Comparison of ENCODE assay signal across 16 cellular contexts in the genomic region with DNA sequence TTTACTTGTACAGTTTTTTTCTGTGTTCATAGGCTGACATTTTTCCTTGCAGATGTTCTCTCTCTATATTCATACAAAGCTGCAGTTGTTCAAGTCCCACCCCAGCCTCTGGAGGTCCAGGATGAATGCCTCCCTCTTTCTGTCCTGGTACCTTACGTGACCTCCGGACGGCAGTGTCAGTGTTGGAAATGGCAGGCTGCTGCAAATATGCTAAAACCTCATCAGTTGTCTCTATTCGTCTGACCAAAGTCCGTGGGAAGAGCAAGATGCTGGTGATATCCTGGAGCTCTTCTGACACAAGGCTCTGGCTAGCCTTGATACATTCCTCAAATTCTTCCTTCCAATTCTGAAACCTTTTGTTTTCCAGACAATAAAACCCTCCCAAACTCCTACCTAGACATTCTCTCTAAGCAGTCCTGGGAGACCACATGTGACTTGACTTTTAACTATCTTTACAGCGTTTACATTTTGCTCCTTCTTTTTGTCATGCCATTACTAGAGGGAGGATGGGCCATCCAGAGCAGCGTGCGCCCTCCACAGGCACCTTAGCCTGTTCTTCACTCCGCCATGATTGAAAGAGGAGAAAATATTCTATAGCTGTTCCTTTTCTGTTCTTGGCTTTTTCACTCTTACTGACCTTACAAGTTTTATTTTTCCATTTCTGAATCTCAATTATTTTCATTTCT.
DNase-seq lines count a peak whose midpoint lies in the region; ATAC-seq and FAIRE-seq lines count a peak whose summit lies in the region.
"Had no signal": no experiment of that assay in that cellular context is flagged by ENCODE, and none has a peak within 500 bp of the region (broad histone marks: within the 10 kb centered on the region; RNA-seq: fewer than 3 reads in every experiment).

No MANE protein-coding gene starts in this region.

- H3K36me3 ChIP-seq in HAP-1 (replicated peaks): no peaks in the 10 kb centered on the region
- H3K36me3 ChIP-seq: SJSA1 had no signal

- H3K27me3 ChIP-seq in HAP-1 (ENCODE audit: low read depth): no peaks in the 10 kb centered on the region
- H3K27me3 ChIP-seq: SJSA1 had no signal

- in situ Hi-C loops in HAP-1 (cut with MboI; ENCODE audit: low sequenced_read_pairs): no loop called here

- CTCF ChIA-PET in activated CD4-positive, alpha-beta T cell treated with anti-CD3 and anti-CD28 coated beads for 36 hours (lab: Charles Lee): interaction anchor here (1.2 kb wide), 1 partner anchor 51 kb away, joined by 4 read pairs; no protein-coding TSS in a partner anchor

- no peak for FAIRE-seq in urothelium cell line (lab: Jason Lieb, UNC)
- FAIRE-seq: D721Med had no signal

- DNase-seq in HAP-1 (ENCODE audit: low spot score in 2 of 2) (peak; percentile 8 to 27), ecto neural progenitor cell (ENCODE audit: low spot score) (peak; percentile 50), iPS-NIHi7 (ENCODE audit: extremely low spot score) (peak; percentile 20), urothelium cell line (ENCODE audit: low spot score) (peak; percentile 42), epidermal melanocyte (ENCODE audit: insufficient read length, low spot score) (no peak)
- DNase-seq in activated T-helper 2 cell treated with anti-CD3 and anti-CD28 coated beads, Interferon-gamma antibody, Interleukin-2, Interleukin-4, amounts not matched to agents 10 μg/mL and 5 μg/mL and 100 μg/mL, durations not matched to agents 14 hours and 24 hours and 36 hours (ENCODE audit: low spot score): no peak
- DNase-seq in activated CD4-positive, alpha-beta T cell treated with anti-CD3 and anti-CD28 coated beads for 36 hours: no peak
- DNase-seq: CD4-positive, alpha-beta memory T cell; DMS79; KG1; NCI-H146; NCI-H2081; NCI-H510A treated with DMSO at 0.1 percent for 48 hours had no signal

- peaks cover 17% of the 10 kb centered on the region for H3K27me3 Mint-ChIP-seq in activated T-helper 2 cell treated with anti-CD3 and anti-CD28 coated beads, Interferon-gamma antibody, Interleukin-2, Interleukin-4, amounts not matched to agents 10 μg/mL and 5 μg/mL and 100 μg/mL, durations not matched to agents 14 hours and 24 hours and 36 hours (ENCODE audit: low read depth)
- H3K27me3 Mint-ChIP-seq in activated CD4-positive, alpha-beta T cell treated with anti-CD3 and anti-CD28 coated beads for 36 hours: peaks cover 5% of the 10 kb centered on the region

- POLR2A ChIA-PET in activated CD4-positive, alpha-beta T cell treated with anti-CD3 and anti-CD28 coated beads for 36 hours (lab: Charles Lee): no interaction called here

- no peaks in the 10 kb centered on the region for H3K9me3 Mint-ChIP-seq in activated T-helper 2 cell treated with anti-CD3 and anti-CD28 coated beads, Interferon-gamma antibody, Interleukin-2, Interleukin-4, amounts not matched to agents 10 μg/mL and 5 μg/mL and 100 μg/mL, durations not matched to agents 14 hours and 24 hours and 36 hours
- H3K9me3 Mint-ChIP-seq in activated CD4-positive, alpha-beta T cell treated with anti-CD3 and anti-CD28 coated beads for 36 hours (ENCODE audit: low read depth): no peaks in the 10 kb centered on the region
- H3K9me3 Mint-ChIP-seq: CD4-positive, alpha-beta memory T cell had no signal

- no peak overlapping the region for H3K27ac Mint-ChIP-seq in activated T-helper 2 cell treated with anti-CD3 and anti-CD28 coated beads, Interferon-gamma antibody, Interleukin-2, Interleukin-4, amounts not matched to agents 10 μg/mL and 5 μg/mL and 100 μg/mL, durations not matched to agents 14 hours and 24 hours and 36 hours
- no peak overlapping the region for H3K27ac Mint-ChIP-seq in activated CD4-positive, alpha-beta T cell treated with anti-CD3 and anti-CD28 coated beads for 36 hours
- H3K27ac Mint-ChIP-seq: B cell; CD4-positive, alpha-beta memory T cell had no signal

- no peak for ATAC-seq in activated CD4-positive, alpha-beta T cell treated with anti-CD3 and anti-CD28 coated beads for 36 hours

- no peaks in the 10 kb centered on the region for H3K36me3 Mint-ChIP-seq in activated T-helper 2 cell treated with anti-CD3 and anti-CD28 coated beads, Interferon-gamma antibody, Interleukin-2, Interleukin-4, amounts not matched to agents 10 μg/mL and 5 μg/mL and 100 μg/mL, durations not matched to agents 14 hours and 24 hours and 36 hours (ENCODE audit: low read depth)
- no peaks in the 10 kb centered on the region for H3K36me3 Mint-ChIP-seq in activated CD4-positive, alpha-beta T cell treated with anti-CD3 and anti-CD28 coated beads for 36 hours (ENCODE audit: low read depth)
- H3K36me3 Mint-ChIP-seq: CD4-positive, alpha-beta memory T cell had no signal

- intact Hi-C loops in activated T-helper 2 cell treated with anti-CD3 and anti-CD28 coated beads, Interferon-gamma antibody, Interleukin-2, Interleukin-4, amounts not matched to agents 10 μg/mL and 5 μg/mL and 100 μg/mL, durations not matched to agents 14 hours and 24 hours and 36 hours (cut with micrococcal nuclease): no loop called here
- intact Hi-C loops in activated CD4-positive, alpha-beta T cell treated with anti-CD3 and anti-CD28 coated beads for 36 hours (cut with DNase I, micrococcal nuclease): no loop called here

- no peak overlapping the region for H3K4me3 ChIP-seq in HAP-1
- H3K4me3 ChIP-seq: SJSA1 had no signal

- no peaks in the 10 kb centered on the region for H3K4me1 Mint-ChIP-seq in activated T-helper 2 cell treated with anti-CD3 and anti-CD28 coated beads, Interferon-gamma antibody, Interleukin-2, Interleukin-4, amounts not matched to agents 10 μg/mL and 5 μg/mL and 100 μg/mL, durations not matched to agents 14 hours and 24 hours and 36 hours (ENCODE audit: low read depth)
- no peaks in the 10 kb centered on the region for H3K4me1 Mint-ChIP-seq in activated CD4-positive, alpha-beta T cell treated with anti-CD3 and anti-CD28 coated beads for 36 hours
- H3K4me1 Mint-ChIP-seq: B cell; CD4-positive, alpha-beta memory T cell had no signal

- no peaks in the 10 kb centered on the region for H3K4me1 ChIP-seq in HAP-1
- H3K4me1 ChIP-seq: SJSA1 had no signal

- no peak overlapping the region for H3K4me3 Mint-ChIP-seq in activated T-helper 2 cell treated with anti-CD3 and anti-CD28 coated beads, Interferon-gamma antibody, Interleukin-2, Interleukin-4, amounts not matched to agents 10 μg/mL and 5 μg/mL and 100 μg/mL, durations not matched to agents 14 hours and 24 hours and 36 hours (ENCODE audit: low read depth)
- H3K4me3 Mint-ChIP-seq in activated CD4-positive, alpha-beta T cell treated with anti-CD3 and anti-CD28 coated beads for 36 hours: no peak overlapping the region
- H3K4me3 Mint-ChIP-seq: B cell; CD4-positive, alpha-beta memory T cell had no signal

- H3K9me3 ChIP-seq in HAP-1: no peaks in the 10 kb centered on the region
- H3K9me3 ChIP-seq: SJSA1 had no signal

Comparison
In these comparisons a context has a peak if more than half of its experiments do, and no peak if none do; other contexts are left out.
1. DNase-seq: peak in HAP-1 (2 of 2), ecto neural progenitor cell (single experiment), iPS-NIHi7 (single experiment) and urothelium cell line (single experiment); none in epidermal melanocyte (single experiment), activated T-helper 2 cell treated with anti-CD3 and anti-CD28 coated beads, Interferon-gamma antibody, Interleukin-2, Interleukin-4, amounts not matched to agents 10 μg/mL and 5 μg/mL and 100 μg/mL, durations not matched to agents 14 hours and 24 hours and 36 hours (single experiment) and activated CD4-positive, alpha-beta T cell treated with anti-CD3 and anti-CD28 coated beads for 36 hours (single experiment).